In genomic region chr1:204973449-204973848, GRCh38 we compare ENCODE assay signal across 26 cellular contexts.
"Had no signal": no experiment of that assay in that cellular context is flagged by ENCODE, and none has a peak within 500 bp of the region (broad histone marks: within the 10 kb centered on the region; RNA-seq: fewer than 3 reads in every experiment).

No MANE protein-coding gene starts in this region.

- H3K4me3 ChIP-seq: left lung, lower lobe of right lung, ovary, right atrium auricular region, right lobe of liver, smooth muscle cell, tibial nerve, uterus had no signal

- H3K4me1 ChIP-seq: lower lobe of right lung, right atrium auricular region, right lobe of liver, uterus had no signal

- H3K36me3 Mint-ChIP-seq: naive thymus-derived CD8-positive, alpha-beta T cell; stimulated activated memory B cell treated with anti-CD40 and anti-IgM and Interleukin-4, amounts not matched to agents 10 μg/mL and 1 μg/mL and 100 μg/mL, for 72 hours; type B pancreatic cell had no signal

- H3K4me1 Mint-ChIP-seq: nephron, neural crest cell had no signal

- H3K27ac Mint-ChIP-seq: naive thymus-derived CD8-positive, alpha-beta T cell; nephron; progenitor cell of endocrine pancreas; stimulated activated memory B cell treated with anti-CD40 and anti-IgM and Interleukin-4, amounts not matched to agents 10 μg/mL and 1 μg/mL and 100 μg/mL, for 72 hours; stimulated activated naive CD8-positive, alpha-beta T cell treated with anti-CD3 and anti-CD28 coated beads, Interleukin-15, amount 100 ng/mL, for 72 hours; type B pancreatic cell had no signal

- DNase-seq: hippocampal formation; kidney; left colon; left lung; lower lobe of right lung; mammary epithelial cell; mesenchymal stem cell; naive thymus-derived CD8-positive, alpha-beta T cell; ovary; right lobe of liver; stimulated activated CD4-positive, alpha-beta T cell treated with anti-CD3 and anti-CD28 coated beads, Interleukin-1b, Interleukin-23, amount 100 ng/mL, for 48 hours; stimulated activated CD4-positive, alpha-beta T cell treated with anti-CD3 and anti-CD28 coated beads, Interleukin-2, amount 100 ng/mL, for 48 hours; stimulated activated CD4-positive, alpha-beta T cell treated with anti-CD3 and anti-CD28 coated beads, Interleukin-4, amount 100 ng/mL, for 4 hours; stimulated activated CD8-positive, alpha-beta memory T cell treated with anti-CD3 and anti-CD28 coated beads, Interleukin-4, amount 100 ng/mL, for 48 hours; stimulated activated naive CD4-positive, alpha-beta T cell treated with Interleukin-2 at 50 U/mL for 16 hours; stimulated activated naive CD8-positive, alpha-beta T cell treated with anti-CD3 and anti-CD28 coated beads, Interleukin-15, amount 100 ng/mL, for 72 hours; substantia nigra; uterus had no signal

- H3K9me3 Mint-ChIP-seq: naive thymus-derived CD8-positive, alpha-beta T cell; nephron; neural crest cell; stimulated activated memory B cell treated with anti-CD40 and anti-IgM and Interleukin-4, amounts not matched to agents 10 μg/mL and 1 μg/mL and 100 μg/mL, for 72 hours; stimulated activated naive CD8-positive, alpha-beta T cell treated with anti-CD3 and anti-CD28 coated beads, Interleukin-15, amount 100 ng/mL, for 72 hours; type B pancreatic cell had no signal

- H3K27ac ChIP-seq: lower lobe of right lung, ovary, right atrium auricular region, right lobe of liver, tibial nerve, uterus had no signal

- H3K36me3 ChIP-seq: left lung, lower lobe of right lung, ovary, right lobe of liver, uterus had no signal

- H3K4me3 Mint-ChIP-seq: naive thymus-derived CD8-positive, alpha-beta T cell; nephron; neural crest cell; stimulated activated memory B cell treated with anti-CD40 and anti-IgM and Interleukin-4, amounts not matched to agents 10 μg/mL and 1 μg/mL and 100 μg/mL, for 72 hours; stimulated activated naive CD8-positive, alpha-beta T cell treated with anti-CD3 and anti-CD28 coated beads, Interleukin-15, amount 100 ng/mL, for 72 hours; type B pancreatic cell had no signal

- H3K9me3 ChIP-seq: left lung, lower lobe of right lung, ovary, right atrium auricular region, right lobe of liver, tibial nerve, uterus had no signal
